In the genomic region with DNA sequence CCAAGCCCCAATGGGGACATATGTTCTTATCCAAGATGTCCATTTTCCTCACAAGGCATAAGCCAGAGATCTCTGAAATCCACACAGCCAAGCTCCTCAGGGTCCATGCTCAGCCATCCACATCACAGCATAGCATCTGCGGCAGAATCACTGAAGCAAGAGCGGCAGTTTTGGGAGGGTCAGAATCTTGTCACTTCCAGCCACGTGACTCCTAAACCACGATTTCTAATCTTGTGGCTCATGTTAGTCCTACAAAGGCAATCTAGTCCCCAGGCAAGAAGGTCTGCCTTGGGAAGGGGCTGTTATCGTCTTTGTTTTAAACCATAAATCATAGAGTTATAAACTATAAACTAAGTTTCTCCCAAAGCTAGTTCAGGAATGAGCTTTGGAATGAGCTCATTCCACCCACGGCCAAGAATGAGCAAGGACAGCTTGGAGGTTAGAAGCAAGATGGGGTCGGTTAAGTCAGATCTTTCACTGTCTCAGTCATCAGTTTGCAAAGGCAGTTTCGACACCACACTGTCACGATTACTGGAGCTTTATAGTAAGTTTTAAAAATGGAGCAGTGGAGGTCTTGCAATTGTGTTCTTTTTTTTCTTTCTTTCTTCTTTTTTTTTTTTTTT, we compare ENCODE assay signal across 14 cellular contexts. TPM values are rescaled to one million over a fixed set of nuclear protein-coding genes. Genes with fewer than 3 reads are reported as not detected.
DNase-seq lines count a peak whose midpoint lies in the region; ATAC-seq and TF ChIP-seq lines count a peak whose summit lies in the region.
"Had no signal": no experiment of that assay in that cellular context is flagged by ENCODE, and none has a peak within 500 bp of the region (broad histone marks: within the 10 kb centered on the region; RNA-seq: fewer than 3 reads in every experiment).

No MANE protein-coding gene starts in this region.

- H3K36me3 Mint-ChIP-seq in osteocyte (ENCODE audit: unreplicated experiment) = no peaks in the 10 kb centered on the region

- no peaks in the 10 kb centered on the region for H3K9me2 ChIP-seq in PC-3 (replicated peaks; ENCODE audit: low read length)

- H3K79me2 ChIP-seq in PC-3 (ENCODE audit: low read length) = no peaks in the 10 kb centered on the region

- H3K36me3 ChIP-seq in MG63 = no peaks in the 10 kb centered on the region
- H3K36me3 ChIP-seq in PC-3 (ENCODE audit: low read depth, low read length) = no peaks in the 10 kb centered on the region

- no peaks in the 10 kb centered on the region for H3K27me3 Mint-ChIP-seq in osteocyte (ENCODE audit: unreplicated experiment)

- H3K4me2 ChIP-seq in PC-3 (ENCODE audit: low read length) = no peak overlapping the region

- no peak overlapping the region for H3K4me3 Mint-ChIP-seq in osteocyte (ENCODE audit: unreplicated experiment)
- H3K4me3 Mint-ChIP-seq: activated B cell treated with CpG ODN at 0.5 μM for 24 hours had no signal

- no peak overlapping the region for H3K27ac ChIP-seq in PC-3 (ENCODE audit: low read length)

- POLR2A ChIA-PET in PC-3 (lab: Charles Lee; ENCODE audit: unreplicated experiment) = no interaction called here

- H3K4me1 Mint-ChIP-seq in osteocyte (ENCODE audit: unreplicated experiment) = peaks cover 58% of the 10 kb centered on the region
- H3K4me1 Mint-ChIP-seq: activated B cell treated with CpG ODN at 0.5 μM for 24 hours had no signal

- H3K9me3 Mint-ChIP-seq in osteocyte (ENCODE audit: unreplicated experiment) = peaks cover 5% of the 10 kb centered on the region
- H3K9me3 Mint-ChIP-seq: activated B cell treated with CpG ODN at 0.5 μM for 24 hours had no signal

- no peak overlapping the region for H3K4me3 ChIP-seq in MG63
- no peak overlapping the region for H3K4me3 ChIP-seq in PC-3 (ENCODE audit: low read length)

- H4K20me1 ChIP-seq in PC-3 (ENCODE audit: low read length) = no peaks in the 10 kb centered on the region

- no peaks in the 10 kb centered on the region for H3K27me3 ChIP-seq in MG63
- no peaks in the 10 kb centered on the region for H3K27me3 ChIP-seq in PC-3 (ENCODE audit: low read length)

- DNase-seq in EH (ENCODE audit: low read depth) = peak; percentile 85
- DNase-seq in MG63 = peak; percentile 33
- peak; percentile 33 for DNase-seq in dedifferentiated amniotic fluid mesenchymal stem cell (ENCODE audit: extremely low spot score)
- no peak for DNase-seq in osteocyte (ENCODE audit: extremely low spot score, unreplicated experiment)
- no peak for DNase-seq in RKO (ENCODE audit: low spot score)
- DNase-seq in SK-N-DZ (ENCODE audit: low spot score) = no peak
- DNase-seq in midbrain (lab: John Stamatoyannopoulos, UW) = no peak
- no peak for DNase-seq in PC-3
- DNase-seq: activated B cell treated with CpG ODN at 0.5 μM for 24 hours, NCI-H1417, NCI-H510A, right cardiac atrium, SHP77 had no signal

- BruUV-seq in PC-3 (replicated peaks; lab: Mats Ljungman, UMichigan) = no TSS peak

- CTCF ChIA-PET in PC-3 (lab: Charles Lee) = no interaction called here

- H3K4me1 ChIP-seq in PC-3 (ENCODE audit: insufficient read depth, low read length) = peaks cover 5% of the 10 kb centered on the region

- no peaks in the 10 kb centered on the region for H3F3A ChIP-seq in PC-3 (ENCODE audit: low read length, unreplicated experiment)

- intact Hi-C loops in PC-3 (cut with micrococcal nuclease) = no loop called here

- H3K27ac Mint-ChIP-seq in osteocyte (ENCODE audit: unreplicated experiment) = peak overlapping the region; percentile 0
- H3K27ac Mint-ChIP-seq: activated B cell treated with CpG ODN at 0.5 μM for 24 hours had no signal

- TF ChIP-seq CTCF in osteocyte (IDR thresholded peaks at IDR 0.05) (no peak), PC-3 (conservative IDR thresholded peaks at IDR 0.05; ENCODE audit: low read depth, low read length) (no peak)

- no peak overlapping the region for H3K9ac ChIP-seq in PC-3 (ENCODE audit: low read length)

- no peaks in the 10 kb centered on the region for H3K9me3 ChIP-seq in MG63
- H3K9me3 ChIP-seq in PC-3 (ENCODE audit: low read length) = no peaks in the 10 kb centered on the region

- no peak for ATAC-seq in PC-3
- ATAC-seq: right cardiac atrium had no signal

- H2AFZ ChIP-seq in PC-3 (ENCODE audit: low read length) = no peak overlapping the region

RNA-seq across cellular contexts. Expression of gene DNAH17, which starts 20.8 kb away (rescaled TPM):
- not detected in 2 replicates for total RNA-seq in MG63 (2014; rRNA removed; shearing (Covaris generic); ENCODE audit: low replicate concordance)
- total RNA-seq in osteocyte = 0.52 and 0.54 TPM in 2 replicates
- polyA plus RNA-seq in SK-N-DZ (2014; cell fraction: cytosol; rRNA removed) = not detected in 2 replicates
- polyA plus RNA-seq in SK-N-DZ (2014; cell fraction: nucleus; rRNA removed) = not detected in 2 replicates
- 0.04 and 0.23 TPM in 2 replicates for total RNA-seq in PC-3 (2014; rRNA removed)
- total RNA-seq: endothelial cell of umbilical vein had no signal
- polyA plus RNA-seq: endothelial cell of umbilical vein had no signal

Comparison
In these comparisons a context has a peak if more than half of its experiments do, and no peak if none do; other contexts are left out.
1. DNase-seq: peak in EH (single experiment), MG63 (single experiment) and dedifferentiated amniotic fluid mesenchymal stem cell (single experiment); none in osteocyte (single experiment), RKO (single experiment), SK-N-DZ (single experiment), midbrain (single experiment) and PC-3 (single experiment).